ENCODE assay signal across 10 cellular contexts in genomic region chr1:20932437-20932977, GRCh38.
DNase-seq lines count a peak whose midpoint lies in the region; ATAC-seq and TF ChIP-seq lines count a peak whose summit lies in the region.
"Had no signal": no experiment of that assay in that cellular context is flagged by ENCODE, and none has a peak within 500 bp of the region (broad histone marks: within the 10 kb centered on the region; RNA-seq: fewer than 3 reads in every experiment).

No MANE protein-coding gene starts in this region.

- ATAC-seq in GM21390 (IDR thresholded peaks at IDR 0.05; ENCODE audit: unreplicated experiment) = peak; percentile 71
- ATAC-seq in effector memory CD8-positive, alpha-beta T cell (replicated peaks) = peak; percentile 89
- ATAC-seq in HG02588 (IDR thresholded peaks at IDR 0.05; ENCODE audit: unreplicated experiment) = no peak
- ATAC-seq in body of pancreas = no peak

- no peaks in the 10 kb centered on the region for H3K36me3 ChIP-seq in CD4-positive, alpha-beta memory T cell (ENCODE audit: insufficient read depth, low read length)
- H3K36me3 ChIP-seq in OCI-LY3 (replicated peaks; ENCODE audit: low read depth, low read length) = no peaks in the 10 kb centered on the region
- no peaks in the 10 kb centered on the region for H3K36me3 ChIP-seq in body of pancreas (replicated peaks in 1 of 2; ENCODE audit: insufficient read depth in 1 of 2, low read depth in 2 of 2)

- no peaks in the 10 kb centered on the region; the same call in 1 of the 2 replicates for H4K20me1 ChIP-seq in OCI-LY3 (ENCODE audit: insufficient read depth, low read length)

- peaks cover 17% of the 10 kb centered on the region for H3K4me1 ChIP-seq in CD4-positive, alpha-beta memory T cell (ENCODE audit: insufficient read depth, low read length)
- H3K4me1 ChIP-seq in OCI-LY3 (ENCODE audit: low read length) = peaks cover 16% of the 10 kb centered on the region
- H3K4me1 ChIP-seq in body of pancreas = no peaks in the 10 kb centered on the region

- no peak overlapping the region; the same call in 1 of the 2 replicates for H2AFZ ChIP-seq in OCI-LY3 (ENCODE audit: low read depth, low read length)

- no peak overlapping the region for H3K4me3 ChIP-seq in CD4-positive, alpha-beta memory T cell (ENCODE audit: low read length in 2 of 2)
- H3K4me3 ChIP-seq in OCI-LY3 (ENCODE audit: low read length) (peak overlapping the region; percentile 53), body of pancreas (no peak overlapping the region)
- H3K4me3 ChIP-seq: cardiac muscle cell had no signal

- H3K27me3 Mint-ChIP-seq in CD4-positive, alpha-beta memory T cell = no peaks in the 10 kb centered on the region
- no peaks in the 10 kb centered on the region for H3K27me3 Mint-ChIP-seq in effector memory CD8-positive, alpha-beta T cell

- no peaks in the 10 kb centered on the region for H3K9me3 ChIP-seq in CD4-positive, alpha-beta memory T cell (ENCODE audit: control insufficient read depth in 1 of 2, low read length in 2 of 2)
- no peaks in the 10 kb centered on the region for H3K9me3 ChIP-seq in OCI-LY3 (ENCODE audit: insufficient read depth, low read length)
- no peaks in the 10 kb centered on the region for H3K9me3 ChIP-seq in body of pancreas

- peak in 2 of 5 donors; percentile 6 to 10 for DNase-seq in CD4-positive, alpha-beta memory T cell
- peak in 1 of 3 experiments; percentile 8 for DNase-seq in effector memory CD8-positive, alpha-beta T cell
- DNase-seq in body of pancreas = no peak
- DNase-seq in DMS53 (lab: John Stamatoyannopoulos, UW) = no peak
- no peak for DNase-seq in C1 segment of cervical spinal cord (lab: John Stamatoyannopoulos, UW)
- DNase-seq: NCI-H526 treated with DMSO at 0.1 percent for 48 hours had no signal

- H3K9ac ChIP-seq in OCI-LY3 (ENCODE audit: low read length) = peak overlapping the region; percentile 29; the same call in 1 of the 2 replicates

- TF ChIP-seq POLR2A in body of pancreas (IDR thresholded peaks at IDR 0.05) = no peak

- no peaks in the 10 kb centered on the region for H3K27me3 ChIP-seq in CD4-positive, alpha-beta memory T cell (ENCODE audit: insufficient read depth, low read length)
- H3K27me3 ChIP-seq in OCI-LY3 (ENCODE audit: low read depth, low read length) (no peaks in the 10 kb centered on the region), body of pancreas (no peaks in the 10 kb centered on the region)
- H3K27me3 ChIP-seq: cardiac muscle cell had no signal

- H3K27ac ChIP-seq in CD4-positive, alpha-beta memory T cell (ENCODE audit: low read depth, low read length) = no peak overlapping the region
- H3K27ac ChIP-seq in OCI-LY3 (ENCODE audit: low read length) (peak overlapping the region; percentile 75), body of pancreas (no peak overlapping the region)
- H3K27ac ChIP-seq: cardiac muscle cell had no signal

- H3K4me2 ChIP-seq in OCI-LY3 (ENCODE audit: low read length) = peak overlapping the region; percentile 83

- H3K4me3 Mint-ChIP-seq in CD4-positive, alpha-beta memory T cell = peak overlapping the region in 6 of 8 donors; percentile 0 to 47 (median 22)
- peak overlapping the region; percentile 29 to 66 for H3K4me3 Mint-ChIP-seq in effector memory CD8-positive, alpha-beta T cell

- peaks cover 0 to 12% of the 10 kb centered on the region in 2 donors for H3K36me3 Mint-ChIP-seq in CD4-positive, alpha-beta memory T cell
- H3K36me3 Mint-ChIP-seq in effector memory CD8-positive, alpha-beta T cell (ENCODE audit: insufficient read depth) = peaks cover 5% of the 10 kb centered on the region

- 87 to 92% methylated on average over 8 of the region's 8 CpGs for WGBS in body of pancreas, 2 donors

- H3K79me2 ChIP-seq in OCI-LY3 (ENCODE audit: low read length) = no peaks in the 10 kb centered on the region

- POLR2A ChIA-PET in CD4-positive, alpha-beta memory T cell (lab: Charles Lee; ENCODE audit: partially characterized antibody) = interaction anchor here (0.8 kb wide), 1 partner anchor 90 kb away, joined by 3 read pairs; no protein-coding TSS in a partner anchor

- intact Hi-C loops in CD4-positive, alpha-beta memory T cell (cut with micrococcal nuclease) = no loop called here
- intact Hi-C loops in body of pancreas (cut with DNase I) = no loop called here

- H3K9me3 Mint-ChIP-seq in CD4-positive, alpha-beta memory T cell = no peaks in the 10 kb centered on the region
- H3K9me3 Mint-ChIP-seq in effector memory CD8-positive, alpha-beta T cell = no peaks in the 10 kb centered on the region

- TF ChIP-seq CTCF in OCI-LY3 (IDR thresholded peaks at IDR 0.05; ENCODE audit: low read depth, low read length) (0 out of 2 replicates have a peak, but pooled peaks have one; percentile 9), body of pancreas (IDR thresholded peaks at IDR 0.05) (no peak)

- H3K4me1 Mint-ChIP-seq in CD4-positive, alpha-beta memory T cell = peaks cover 14 to 26% (median 18%) of the 10 kb centered on the region in 4 donors
- peaks cover 18 to 32% of the 10 kb centered on the region in 2 donors for H3K4me1 Mint-ChIP-seq in effector memory CD8-positive, alpha-beta T cell (ENCODE audit: low read depth in 2 of 2)

- CTCF ChIA-PET in CD4-positive, alpha-beta memory T cell (lab: Charles Lee; ENCODE audit: partially characterized antibody) = interaction anchor here (1.6 kb wide), 1 partner anchor 263 kb away, joined by 6 read pairs; no protein-coding TSS in a partner anchor

- H3K27ac Mint-ChIP-seq in CD4-positive, alpha-beta memory T cell = peak overlapping the region in 6 of 7 donors; percentile 9 to 72 (median 56)
- H3K27ac Mint-ChIP-seq in effector memory CD8-positive, alpha-beta T cell = peak overlapping the region; percentile 92 to 94

Comparison
In these comparisons a context has a peak if more than half of its experiments do, and no peak if none do; other contexts are left out.
1. ATAC-seq: peak in GM21390 (single experiment) and effector memory CD8-positive, alpha-beta T cell (single experiment); none in HG02588 (single experiment) and body of pancreas (single experiment).